8 cellular contexts compared by ENCODE assay signal in genomic region chr10:46992794-46993552, GRCh38.
DNase-seq lines count a peak whose midpoint lies in the region; ATAC-seq, FAIRE-seq and TF ChIP-seq lines count a peak whose summit lies in the region.

No MANE protein-coding gene starts in this region.

- H3K27me3 Mint-ChIP-seq in osteocyte (ENCODE audit: unreplicated experiment): peaks cover 15% of the 10 kb centered on the region

- no peaks in the 10 kb centered on the region for H3K9me3 ChIP-seq in A549

- H3K4me1 Mint-ChIP-seq in osteocyte (ENCODE audit: unreplicated experiment): no peaks in the 10 kb centered on the region

- FAIRE-seq in A549 (lab: Jason Lieb, UNC): peak; percentile 61

- CTCF ChIA-PET in A549 (lab: Yijun Ruan, JAX): interaction anchor here (1.4 to 5.6 kb wide), 5 partner anchors 9 to 328 kb away, joined by 3 to 55 read pairs (median 7); no protein-coding TSS in a partner anchor

- H3K27ac ChIP-seq in A549: 0 out of 6 replicates have a peak overlapping the region, but pooled peaks of 1 of the 2 experiments have one; percentile 13

- no peak for TF ChIP-seq POLR2A in A549 (IDR thresholded peaks at IDR 0.05; ENCODE audit: low read length)

- POLR2A ChIA-PET in A549 (lab: Yijun Ruan, JAX): no interaction called here

- no peak overlapping the region for H3K4me3 Mint-ChIP-seq in osteocyte (ENCODE audit: unreplicated experiment)

- H3K4me2 ChIP-seq in A549: no peak overlapping the region

- no peak overlapping the region for H3K4me3 ChIP-seq in A549
- no peak overlapping the region for H3K4me3 ChIP-seq in H7 (ENCODE audit: insufficient read depth, low read depth, low read length)

- TF ChIP-seq EP300 in A549 (IDR thresholded peaks at IDR 0.05): no peak

- peak in 1 of 2 experiments; percentile 46; a peak in 4 of 5 replicates for TF ChIP-seq RAD21 in A549 (conservative IDR thresholded peaks at IDR 0.05 in 1 of 2, IDR thresholded peaks at IDR 0.05 in 1 of 2)

- 69% methylated on average over 7 of the region's 7 CpGs for WGBS in A549 (ENCODE audit: missing lambda C conversion rate)

- H3K4me1 ChIP-seq in A549: no peaks in the 10 kb centered on the region

- ATAC-seq in A549 (peak; percentile 92), GM18502 (IDR thresholded peaks at IDR 0.05; ENCODE audit: poor library complexity, unreplicated experiment) (no peak), GM18511 (IDR thresholded peaks at IDR 0.05; ENCODE audit: unreplicated experiment) (no peak)

- H3K36me3 ChIP-seq in H7 (replicated peaks; ENCODE audit: control insufficient read depth, insufficient read depth, low read length): no peaks in the 10 kb centered on the region

- no peaks in the 10 kb centered on the region for H3K27me3 ChIP-seq in H7 (ENCODE audit: control insufficient read depth, insufficient read depth, low read length)

- no peaks in the 10 kb centered on the region for H3K36me3 Mint-ChIP-seq in osteocyte (ENCODE audit: unreplicated experiment)

- H3K27ac Mint-ChIP-seq in osteocyte (ENCODE audit: unreplicated experiment): no peak overlapping the region

- H3K9me3 Mint-ChIP-seq in osteocyte (ENCODE audit: unreplicated experiment): peaks cover 10% of the 10 kb centered on the region

- TF ChIP-seq CTCF in A549 (IDR thresholded peaks at IDR 0.05) (peak; percentile 32; the same call in 2 of the 3 replicates), osteocyte (IDR thresholded peaks at IDR 0.05) (peak; percentile 17)

- DNase-seq in A549 (ENCODE audit: low read depth in 1 of 2, low spot score in 1 of 2) (peak; percentile 28 to 31), H7 (peak; percentile 45), RKO (ENCODE audit: low spot score) (peak; percentile 76), fibroblast of gingiva (ENCODE audit: low read depth) (peak; percentile 52), osteocyte (ENCODE audit: extremely low spot score, unreplicated experiment) (no peak), NCI-H187 (lab: John Stamatoyannopoulos, UW) (no peak)

TF ChIP-seq in A549, 52 proteins besides CTCF, POLR2A, EP300 and RAD21:
- TF ChIP-seq SMC3 (IDR thresholded peaks at IDR 0.05): 0 out of 3 replicates have a peak, but pooled peaks have one; percentile 17
- no peak for TF ChIP-seq TP53 (CRISPR knock-in tag; IDR thresholded peaks at IDR 0.05)
- TF ChIP-seq MAZ (IDR thresholded peaks at IDR 0.05; ENCODE audit: borderline replicate concordance, low read depth, low read length): no peak
- TF ChIP-seq CBX2 (IDR thresholded peaks at IDR 0.05; ENCODE audit: borderline replicate concordance, low read depth): no peak
- no peak for TF ChIP-seq NPAS2 (CRISPR knock-in tag; IDR thresholded peaks at IDR 0.05; ENCODE audit: borderline replicate concordance)
- TF ChIP-seq POLR2AphosphoS2 (conservative IDR thresholded peaks at IDR 0.05; ENCODE audit: low read length): no peak
- no peak for TF ChIP-seq CBX8 (IDR thresholded peaks at IDR 0.05)
- TF ChIP-seq, protein P1, sequence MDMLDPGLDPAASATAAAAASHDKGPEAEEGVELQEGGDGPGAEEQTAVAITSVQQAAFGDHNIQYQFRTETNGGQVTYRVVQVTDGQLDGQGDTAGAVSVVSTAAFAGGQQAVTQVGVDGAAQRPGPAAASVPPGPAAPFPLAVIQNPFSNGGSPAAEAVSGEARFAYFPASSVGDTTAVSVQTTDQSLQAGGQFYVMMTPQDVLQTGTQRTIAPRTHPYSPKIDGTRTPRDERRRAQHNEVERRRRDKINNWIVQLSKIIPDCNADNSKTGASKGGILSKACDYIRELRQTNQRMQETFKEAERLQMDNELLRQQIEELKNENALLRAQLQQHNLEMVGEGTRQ (IDR thresholded peaks at IDR 0.05): peak; percentile 28

Comparison
In these comparisons a context has a peak if more than half of its experiments do, and no peak if none do; other contexts are left out.
1. ATAC-seq: peak in A549 (2 of 2); none in GM18502 (single experiment) and GM18511 (single experiment).
2. DNase-seq: peak in A549 (2 of 2), H7 (single experiment), RKO (single experiment) and fibroblast of gingiva (single experiment); none in osteocyte (single experiment) and NCI-H187 (0 of 2).